Comparison of ENCODE assay signal across 1 cellular context in the genomic region with DNA sequence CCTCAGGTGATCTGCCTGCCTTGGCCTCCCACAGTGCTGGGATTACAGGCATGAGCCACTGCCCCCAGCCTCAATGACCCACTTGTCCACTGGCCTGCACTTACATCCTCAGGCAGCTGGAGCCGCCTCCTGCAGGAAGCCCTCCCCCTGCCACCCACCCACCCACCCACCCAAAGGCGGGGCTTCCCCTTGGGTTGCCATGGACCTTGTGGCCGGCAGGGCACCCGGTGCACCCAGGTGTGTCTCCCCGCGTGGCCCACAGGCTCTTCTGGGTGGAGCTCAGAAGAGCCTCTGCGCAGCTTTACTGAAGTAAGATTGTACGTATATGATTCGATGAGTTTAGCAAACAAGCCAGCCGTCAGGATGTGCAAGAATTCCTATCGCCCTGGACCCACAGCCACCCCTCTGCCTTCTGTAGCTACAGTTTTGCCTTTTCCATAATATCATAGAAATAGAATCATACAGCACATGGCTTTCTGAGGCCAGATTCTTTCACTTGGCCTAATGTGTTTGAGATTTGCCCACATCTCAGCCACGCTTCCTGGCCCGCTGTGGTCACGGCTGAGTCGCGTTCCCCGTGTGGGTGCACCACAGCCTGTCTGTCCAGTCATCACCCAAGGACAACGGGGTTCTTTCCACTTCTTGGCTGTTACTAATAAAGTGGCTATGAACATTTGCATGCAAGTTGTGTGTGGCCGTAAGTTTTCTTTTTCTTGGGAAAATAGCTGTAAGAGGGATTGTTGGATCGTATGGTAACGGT.
TF ChIP-seq lines count a peak whose summit lies in the region.

No MANE protein-coding gene starts in this region.

TF ChIP-seq in HCT116, 20 proteins besides CTCF, POLR2A, EP300 and RAD21:
- TF ChIP-seq MAX (IDR thresholded peaks at IDR 0.05): no peak
- no peak for TF ChIP-seq ZBTB33 (IDR thresholded peaks at IDR 0.05; ENCODE audit: extremely low read depth, insufficient replicate concordance, low read length)
- no peak for TF ChIP-seq FOSL1 (IDR thresholded peaks at IDR 0.05; ENCODE audit: low read depth)
- no peak for TF ChIP-seq ZFX (IDR thresholded peaks at IDR 0.05)
- no peak for TF ChIP-seq ELF1 (IDR thresholded peaks at IDR 0.05; ENCODE audit: borderline replicate concordance, low read depth)
- TF ChIP-seq CEBPB (IDR thresholded peaks at IDR 0.05; ENCODE audit: low read depth): no peak
- TF ChIP-seq SIN3A (IDR thresholded peaks at IDR 0.05; ENCODE audit: low read depth): no peak
- TF ChIP-seq JUND (IDR thresholded peaks at IDR 0.05): no peak
- no peak for TF ChIP-seq REST (IDR thresholded peaks at IDR 0.05; ENCODE audit: low read depth)
- no peak for TF ChIP-seq SP1 (IDR thresholded peaks at IDR 0.05; ENCODE audit: low read depth)
